In the genomic region with DNA sequence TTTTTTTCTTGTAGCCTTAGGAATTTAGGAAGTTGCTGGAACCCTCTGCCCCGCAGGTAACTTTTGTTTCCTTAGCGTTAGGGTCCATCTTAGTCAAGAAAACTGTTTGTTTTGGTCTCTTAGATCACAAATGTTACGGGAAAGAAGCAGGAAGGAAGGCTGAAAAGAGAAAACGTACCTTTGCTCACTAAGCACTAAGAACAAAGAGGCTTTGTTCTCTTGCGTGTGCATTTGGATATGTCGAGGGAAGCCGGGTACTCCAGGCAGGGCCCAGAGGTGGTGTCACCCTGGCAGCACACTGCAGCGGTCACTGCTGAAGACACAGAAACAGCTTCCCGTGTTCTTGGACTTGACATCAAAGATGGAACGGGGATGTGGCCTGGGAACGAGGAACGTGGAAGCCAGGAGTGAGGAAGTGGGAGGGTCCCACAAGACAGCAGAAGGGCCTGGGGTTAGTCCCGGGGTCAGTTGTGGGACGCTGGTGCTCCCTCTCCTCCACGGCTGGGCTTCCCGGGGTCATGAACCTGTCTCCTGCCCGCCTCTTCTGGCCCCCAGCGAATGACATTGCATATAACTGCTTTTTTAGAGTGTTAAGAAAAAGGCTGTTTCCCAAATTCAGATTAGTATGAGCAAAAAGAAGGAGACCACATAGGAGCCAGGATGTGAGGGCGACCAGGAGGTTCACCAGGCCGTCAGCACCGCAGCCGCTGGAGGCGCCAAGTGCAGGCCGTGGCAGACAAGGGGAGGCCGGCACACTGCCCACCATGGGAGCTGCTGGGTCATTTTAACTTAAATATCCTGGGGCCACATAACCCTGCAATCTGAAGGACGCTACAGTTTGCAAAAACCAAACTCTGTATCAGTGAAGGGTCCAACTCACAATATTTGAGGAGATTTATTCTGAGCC, we compare ENCODE assay signal across 13 cellular contexts. TPM values are rescaled to one million over a fixed set of nuclear protein-coding genes. Genes with fewer than 3 reads are reported as not detected.
A peak's percentile ranks its signal among the peaks of the same experiment; 100 is the strongest.
DNase-seq lines count a peak whose midpoint lies in the region; ATAC-seq and TF ChIP-seq lines count a peak whose summit lies in the region.
"Had no signal": no experiment of that assay in that cellular context is flagged by ENCODE, and none has a peak within 500 bp of the region (broad histone marks: within the 10 kb centered on the region; RNA-seq: fewer than 3 reads in every experiment).

No MANE protein-coding gene starts in this region.

- peak overlapping the region; percentile 5 for H3K27ac Mint-ChIP-seq in endodermal cell
- H3K27ac Mint-ChIP-seq: activated B cell treated with CpG ODN at 0.5 μM for 24 hours; activated naive CD8-positive, alpha-beta T cell treated with anti-CD3 and anti-CD28 coated beads, Interleukin-2, amount 10 ng/mL, durations not matched to agents 7 days and 5 days had no signal

- peak overlapping the region; percentile 86; the same call in 1 of the 2 replicates for H2AK5ac ChIP-seq in IMR-90 (ENCODE audit: low read depth, low read length)

- peak overlapping the region; percentile 86; the same call in 2 of the 3 replicates for H2BK15ac ChIP-seq in IMR-90 (ENCODE audit: low read depth, low read length)

- intact Hi-C loops in IMR-90 (cut with micrococcal nuclease), result no loop called here

- H3K9me3 Mint-ChIP-seq in endodermal cell, result no peaks in the 10 kb centered on the region
- no peaks in the 10 kb centered on the region for H3K9me3 Mint-ChIP-seq in activated T-cell treated with anti-CD3 and anti-CD28 coated beads, Interleukin-2, amount 50 U/mL, for 4 hours
- H3K9me3 Mint-ChIP-seq: activated B cell treated with CpG ODN at 0.5 μM for 24 hours; activated naive CD8-positive, alpha-beta T cell treated with anti-CD3 and anti-CD28 coated beads, Interleukin-2, amount 10 ng/mL, durations not matched to agents 7 days and 5 days had no signal

- H3K4me3 ChIP-seq in IMR-90 (ENCODE audit: insufficient read depth, low read depth, low read length) (no peak overlapping the region), endodermal cell (ENCODE audit: low read length) (no peak overlapping the region), mesodermal cell (ENCODE audit: extremely low read depth, insufficient read depth, low read length, poor library complexity, severe bottlenecking) (no peak overlapping the region)

- H3K4me1 ChIP-seq in IMR-90 (ENCODE audit: control insufficient read depth, insufficient read depth, low read length) (peaks cover 27% of the 10 kb centered on the region), endodermal cell (ENCODE audit: control insufficient read depth, insufficient read depth, low read length) (peaks cover 7% of the 10 kb centered on the region), mesodermal cell (ENCODE audit: control insufficient read depth, insufficient read depth, low read length, poor library complexity, severe bottlenecking) (peaks cover 41% of the 10 kb centered on the region)

- H3K9me3 ChIP-seq in IMR-90 (ENCODE audit: control insufficient read depth, insufficient read depth, low read length), result no peaks in the 10 kb centered on the region
- H3K9me3 ChIP-seq in endodermal cell (ENCODE audit: control insufficient read depth, low read length), result no peaks in the 10 kb centered on the region
- peaks cover 3% of the 10 kb centered on the region for H3K9me3 ChIP-seq in mesodermal cell (ENCODE audit: control insufficient read depth, low read length)

- H4K8ac ChIP-seq in IMR-90 (ENCODE audit: low read depth in 2 of 2, low read length in 2 of 2), result peak overlapping the region; percentile 42 to 48; a peak in 2 of 4 replicates

- TF ChIP-seq RAD21 in IMR-90 (IDR thresholded peaks at IDR 0.05; ENCODE audit: low read length), result no peak

- H3K36me3 Mint-ChIP-seq in endodermal cell (ENCODE audit: low read depth), result peaks cover 15% of the 10 kb centered on the region
- peaks cover 1% of the 10 kb centered on the region for H3K36me3 Mint-ChIP-seq in activated T-cell treated with anti-CD3 and anti-CD28 coated beads, Interleukin-2, amount 50 U/mL, for 4 hours (ENCODE audit: insufficient read depth)
- H3K36me3 Mint-ChIP-seq: activated naive CD8-positive, alpha-beta T cell treated with anti-CD3 and anti-CD28 coated beads, Interleukin-2, amount 10 ng/mL, durations not matched to agents 7 days and 5 days had no signal

- dilution Hi-C loops in IMR-90 (cut with HindIII; ENCODE audit: low sequenced_read_pairs, unreplicated experiment), result no loop called here

- no peak overlapping the region for H3K4me2 ChIP-seq in IMR-90 (ENCODE audit: low read depth, low read length)

- H2BK20ac ChIP-seq in IMR-90 (ENCODE audit: low read depth, low read length), result peak overlapping the region; percentile 81

- H3K9ac ChIP-seq in IMR-90 (ENCODE audit: low read depth, low read length) (no peak overlapping the region), endodermal cell (ENCODE audit: extremely low read depth, low read length, poor library complexity, severe bottlenecking) (no peak overlapping the region)

- H3K27me3 Mint-ChIP-seq in endodermal cell (ENCODE audit: insufficient read depth), result no peaks in the 10 kb centered on the region
- no peaks in the 10 kb centered on the region for H3K27me3 Mint-ChIP-seq in activated T-cell treated with anti-CD3 and anti-CD28 coated beads, Interleukin-2, amount 50 U/mL, for 4 hours (ENCODE audit: low read depth)
- H3K27me3 Mint-ChIP-seq: activated B cell treated with CpG ODN at 0.5 μM for 24 hours; activated naive CD8-positive, alpha-beta T cell treated with anti-CD3 and anti-CD28 coated beads, Interleukin-2, amount 10 ng/mL, durations not matched to agents 7 days and 5 days had no signal

- H3K56ac ChIP-seq in IMR-90 (ENCODE audit: extremely low read depth, insufficient read depth, low read length), result no peak overlapping the region

- H2BK5ac ChIP-seq in IMR-90 (ENCODE audit: low read depth, low read length, poor library complexity, severe bottlenecking), result peak overlapping the region; percentile 77

- H3K4ac ChIP-seq in IMR-90 (ENCODE audit: low read depth, low read length), result peak overlapping the region; percentile 79

- BruUV-seq in IMR-90 (replicated peaks; lab: Mats Ljungman, UMichigan), result no TSS peak

- DNase-seq in IMR-90 (no peak), endodermal cell (no peak), SKM-1 treated with dmso at 0.1 percent for 144 hours (lab: John Stamatoyannopoulos, UW; ENCODE audit: unreplicated experiment) (no peak), NCI-H2171 (lab: John Stamatoyannopoulos, UW) (no peak)
- DNase-seq in activated T-cell treated with anti-CD3 and anti-CD28 coated beads, Interleukin-2, amount 50 U/mL, for 4 hours, result no peak
- DNase-seq: activated B cell treated with CpG ODN at 0.5 μM for 24 hours; activated CD8-positive, alpha-beta memory T cell treated with anti-CD3 and anti-CD28 coated beads, Interleukin-2, amount 50 U/mL, for 4 hours; activated naive CD8-positive, alpha-beta T cell treated with anti-CD3 and anti-CD28 coated beads, Interleukin-2, amount 10 ng/mL, durations not matched to agents 7 days and 5 days; C1 segment of cervical spinal cord; stimulated activated naive CD8-positive, alpha-beta T cell treated with anti-CD3 and anti-CD28 coated beads, Interleukin-15, Interleukin-2, amounts not matched to agents 100 U/mL and 50 U/mL, for 24 hours had no signal

- peaks cover 24 to 42% of the 10 kb centered on the region in 2 experiments for H3K79me1 ChIP-seq in IMR-90 (ENCODE audit: low read depth in 1 of 2, low read length in 2 of 2)

- peaks cover 15% of the 10 kb centered on the region for H3K9me1 ChIP-seq in IMR-90 (ENCODE audit: insufficient read depth, low read length)

- H3K27ac ChIP-seq in IMR-90 (ENCODE audit: insufficient read depth, low read length) (peak overlapping the region; percentile 47; the same call in 1 of the 2 replicates), endodermal cell (ENCODE audit: low read depth, low read length) (no peak overlapping the region), mesodermal cell (ENCODE audit: low read depth, low read length, severe bottlenecking) (peak overlapping the region; percentile 98), temporal lobe (ENCODE audit: low read depth, low read length) (peak overlapping the region; percentile 2)

- POLR2A ChIA-PET in IMR-90 (lab: Charles Lee; ENCODE audit: unreplicated experiment), result no interaction called here

- H3K27me3 ChIP-seq in IMR-90 (ENCODE audit: control insufficient read depth, insufficient read depth, low read length) (no peaks in the 10 kb centered on the region), endodermal cell (ENCODE audit: control insufficient read depth, insufficient read depth, low read length, poor library complexity, severe bottlenecking) (no peaks in the 10 kb centered on the region)

- in situ Hi-C loops in IMR-90 (cut with MboI; ENCODE audit: low sequenced_read_pairs), result no loop called here

- H3K18ac ChIP-seq in IMR-90 (ENCODE audit: low read depth, low read length), result peak overlapping the region; percentile 67; the same call in 1 of the 2 replicates

- H3K4me3 Mint-ChIP-seq in endodermal cell, result no peak overlapping the region
- no peak overlapping the region for H3K4me3 Mint-ChIP-seq in activated T-cell treated with anti-CD3 and anti-CD28 coated beads, Interleukin-2, amount 50 U/mL, for 4 hours
- H3K4me3 Mint-ChIP-seq: activated B cell treated with CpG ODN at 0.5 μM for 24 hours; activated naive CD8-positive, alpha-beta T cell treated with anti-CD3 and anti-CD28 coated beads, Interleukin-2, amount 10 ng/mL, durations not matched to agents 7 days and 5 days had no signal

- CTCF ChIA-PET in IMR-90 (lab: Yijun Ruan, JAX), result no interaction called here

- peak overlapping the region; percentile 80 for H4K91ac ChIP-seq in IMR-90 (ENCODE audit: insufficient read depth, low read depth, low read length)

- peak overlapping the region; percentile 80 for H2BK120ac ChIP-seq in IMR-90 (ENCODE audit: low read depth, low read length)

- TF ChIP-seq POLR2A in IMR-90 (IDR thresholded peaks at IDR 0.05; ENCODE audit: low read depth, low read length), result no peak

- H3K23ac ChIP-seq in IMR-90 (ENCODE audit: low read depth, low read length), result no peak overlapping the region

- 100% methylated on average over 9 of the region's 26 CpGs; no CpG with 5 or more reads in 1 of the 2 experiments for WGBS in IMR-90 (ENCODE audit: extremely low coverage in 2 of 2, insufficient read length in 1 of 2), 2 experiments
- 92 to 94% methylated on average over 20 to 26 of the region's 26 CpGs for WGBS in endodermal cell (ENCODE audit: insufficient coverage in 1 of 2, insufficient read length in 1 of 2), 2 experiments
- WGBS in mesodermal cell (ENCODE audit: insufficient coverage in 2 of 2), 2 experiments, result 92% methylated on average over 20 to 24 of the region's 26 CpGs

- H4K20me1 ChIP-seq in IMR-90 (ENCODE audit: insufficient read depth, low read length), result peaks cover 12% of the 10 kb centered on the region; the same call in 1 of the 2 replicates

- TF ChIP-seq CTCF in IMR-90 (conservative IDR thresholded peaks at IDR 0.05; ENCODE audit: low read depth, low read length) (no peak), endodermal cell (conservative IDR thresholded peaks at IDR 0.05) (no peak)

- ATAC-seq in IMR-90 (ENCODE audit: low read depth) (no peak), GM21619 (IDR thresholded peaks at IDR 0.05; ENCODE audit: unreplicated experiment) (no peak)
- ATAC-seq in activated T-cell treated with anti-CD3 and anti-CD28 coated beads, Interleukin-2, amount 50 U/mL, for 4 hours, result no peak
- ATAC-seq: stimulated activated naive CD8-positive, alpha-beta T cell treated with anti-CD3 and anti-CD28 coated beads, Interleukin-15, Interleukin-2, amounts not matched to agents 100 U/mL and 50 U/mL, for 24 hours had no signal

- peak overlapping the region; percentile 74 for H4K5ac ChIP-seq in IMR-90 (ENCODE audit: low read depth, low read length)

- H3K36me3 ChIP-seq in IMR-90 (ENCODE audit: control insufficient read depth, insufficient read depth, low read length) (no peaks in the 10 kb centered on the region), endodermal cell (ENCODE audit: control insufficient read depth, insufficient read depth, low read length) (peaks cover 4% of the 10 kb centered on the region), mesodermal cell (ENCODE audit: control insufficient read depth, insufficient read depth, low read length) (peaks cover 12% of the 10 kb centered on the region)

- H3K4me1 Mint-ChIP-seq in endodermal cell, result peaks cover 39% of the 10 kb centered on the region
- H3K4me1 Mint-ChIP-seq in activated T-cell treated with anti-CD3 and anti-CD28 coated beads, Interleukin-2, amount 50 U/mL, for 4 hours (ENCODE audit: low read depth), result peaks cover 27% of the 10 kb centered on the region

- no peak overlapping the region for H3K14ac ChIP-seq in IMR-90 (replicated peaks; ENCODE audit: low read depth, low read length)

- H2AK9ac ChIP-seq in IMR-90 (replicated peaks; ENCODE audit: low read depth, low read length, poor library complexity), result no peak overlapping the region

- H2AFZ ChIP-seq in IMR-90 (replicated peaks; ENCODE audit: low read length, poor library complexity), result no peak overlapping the region

RNA-seq across cellular contexts. Expression of a gene that starts 31.6 kb away (rescaled TPM):
- total RNA-seq in IMR-90 (2012; rRNA removed) (8.4 and 8.9 TPM in 2 replicates), endodermal cell (100 to 1,000 TPM; 122 to 140 TPM), temporal lobe (6.6 TPM)
- 11.4 and 12.0 TPM in 2 replicates for polyA plus RNA-seq in IMR-90 (2012; rRNA removed)
- 6.7 and 9.4 TPM in 2 replicates for polyA plus RNA-seq in IMR-90 (2012; cell fraction: cytosol; rRNA removed)
- 23.7 and 37.4 TPM in 2 replicates for polyA plus RNA-seq in IMR-90 (2012; cell fraction: nucleus; rRNA removed; ENCODE audit: low replicate concordance)
- polyA plus RNA-seq in endodermal cell (2013, experiment 1 of 2), result 32.6 TPM
- 30.0 TPM for polyA plus RNA-seq in endodermal cell (2013, experiment 2 of 2)
- polyA plus RNA-seq in mesodermal cell (2013, experiment 1 of 2), result 44.3 TPM
- 38.8 TPM for polyA plus RNA-seq in mesodermal cell (2013, experiment 2 of 2)
- total RNA-seq in activated T-cell treated with anti-CD3 and anti-CD28 coated beads, Interleukin-2, amount 50 U/mL, for 4 hours, result 10 to 100 TPM; 34.7 to 40.8 (median 35.6) TPM
